ENCODE assay signal across 21 cellular contexts in the genomic region with DNA sequence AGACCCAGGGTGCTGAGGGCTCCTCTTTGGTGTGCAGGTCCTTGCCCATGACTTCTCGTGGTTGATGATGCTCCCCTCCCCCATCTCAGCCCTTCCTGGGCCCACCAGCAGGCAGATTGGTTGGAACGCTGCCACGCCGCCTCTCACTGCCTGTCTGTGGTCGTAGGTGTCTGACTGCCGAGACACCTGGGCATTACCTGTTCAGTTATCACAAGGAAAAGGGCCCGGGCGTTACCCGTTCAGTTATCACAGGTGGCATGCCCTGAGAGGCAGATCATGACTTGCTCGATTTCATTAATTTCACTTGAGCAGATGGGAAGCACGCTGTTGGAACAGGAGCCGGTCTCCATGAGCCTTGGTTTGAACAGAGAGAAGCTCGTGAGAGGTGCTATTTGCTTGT. TPM values are rescaled to one million over a fixed set of nuclear protein-coding genes. Genes with fewer than 3 reads are reported as not detected.
DNase-seq lines count a peak whose midpoint lies in the region; ATAC-seq and TF ChIP-seq lines count a peak whose summit lies in the region.
"Had no signal": no experiment of that assay in that cellular context is flagged by ENCODE, and none has a peak within 500 bp of the region (broad histone marks: within the 10 kb centered on the region; RNA-seq: fewer than 3 reads in every experiment).

No MANE protein-coding gene starts in this region.

- no peaks in the 10 kb centered on the region for H3K79me2 ChIP-seq in neural progenitor cell (ENCODE audit: low read depth)

- H3K27ac ChIP-seq in CD8-positive, alpha-beta T cell (ENCODE audit: low read depth, low read length), result no peak overlapping the region
- H3K27ac ChIP-seq in neural progenitor cell, result no peak overlapping the region
- H3K27ac ChIP-seq: KMS-11, ovary, spleen had no signal

- no peaks in the 10 kb centered on the region for H4K20me1 ChIP-seq in neural progenitor cell (ENCODE audit: low read depth)

- peaks cover 30% of the 10 kb centered on the region for H3K4me1 Mint-ChIP-seq in CD8-positive, alpha-beta T cell (ENCODE audit: low read depth)
- peaks cover 5% of the 10 kb centered on the region for H3K4me1 Mint-ChIP-seq in neural progenitor cell
- peaks cover 21% of the 10 kb centered on the region for H3K4me1 Mint-ChIP-seq in HFFc6 (ENCODE audit: low read depth)

- no peaks in the 10 kb centered on the region for H3K27me3 Mint-ChIP-seq in CD8-positive, alpha-beta T cell (ENCODE audit: low read depth)
- H3K27me3 Mint-ChIP-seq in neural progenitor cell (ENCODE audit: insufficient read depth, low read depth), result peaks cover 7% of the 10 kb centered on the region
- H3K27me3 Mint-ChIP-seq in HFFc6 (ENCODE audit: insufficient read depth), result peaks cover 2% of the 10 kb centered on the region; the same call in 1 of the 2 replicates
- H3K27me3 Mint-ChIP-seq: activated CD4-positive, alpha-beta T cell treated with anti-CD3 and anti-CD28 coated beads for 36 hours had no signal

- H3K4me3 Mint-ChIP-seq in CD8-positive, alpha-beta T cell, result no peak overlapping the region
- H3K4me3 Mint-ChIP-seq in neural progenitor cell (no peak overlapping the region), HFFc6 (no peak overlapping the region)
- H3K4me3 Mint-ChIP-seq: activated CD4-positive, alpha-beta T cell treated with anti-CD3 and anti-CD28 coated beads for 36 hours had no signal

- H3K27ac Mint-ChIP-seq in CD8-positive, alpha-beta T cell, result peak overlapping the region; percentile 84
- H3K27ac Mint-ChIP-seq in neural progenitor cell, result peak overlapping the region; percentile 18
- H3K27ac Mint-ChIP-seq in HFFc6, result no peak overlapping the region; the same call in 1 of the 2 replicates

- peaks cover 33% of the 10 kb centered on the region for H3K36me3 ChIP-seq in CD8-positive, alpha-beta T cell (ENCODE audit: insufficient read depth, low read length)
- H3K36me3 ChIP-seq in neural progenitor cell, result no peaks in the 10 kb centered on the region
- H3K36me3 ChIP-seq: ovary had no signal

- TF ChIP-seq CTCF in CD8-positive, alpha-beta T cell (IDR thresholded peaks at IDR 0.05), result no peak
- no peak for TF ChIP-seq CTCF in neural progenitor cell (IDR thresholded peaks at IDR 0.05)
- TF ChIP-seq CTCF in HFFc6 (IDR thresholded peaks at IDR 0.05), result no peak

- H3K27me3 ChIP-seq in CD8-positive, alpha-beta T cell (ENCODE audit: insufficient read depth, low read length), result no peaks in the 10 kb centered on the region
- H3K27me3 ChIP-seq in neural progenitor cell, result no peaks in the 10 kb centered on the region
- H3K27me3 ChIP-seq: ovary, spleen had no signal

- POLR2A ChIA-PET in CD8-positive, alpha-beta T cell (lab: Charles Lee), result interaction anchor here (0.7 kb wide), 2 partner anchors 25 to 50 kb away, joined by 3 read pairs; no protein-coding TSS in a partner anchor
- POLR2A ChIA-PET in HEK293T (lab: Yijun Ruan, JAX), result no interaction called here

- no peak overlapping the region for H2AFZ ChIP-seq in neural progenitor cell (replicated peaks)

- no peaks in the 10 kb centered on the region for H3K9me3 ChIP-seq in CD8-positive, alpha-beta T cell (ENCODE audit: low read length)
- H3K9me3 ChIP-seq in neural progenitor cell (ENCODE audit: low read depth), result no peaks in the 10 kb centered on the region
- H3K9me3 ChIP-seq: ovary, spleen had no signal

- H3K4me2 ChIP-seq in neural progenitor cell, result no peak overlapping the region
- H3K4me2 ChIP-seq: KMS-11 had no signal

- no peak for DNase-seq in CD8-positive, alpha-beta T cell
- peak; percentile 72 for DNase-seq in NCI-H1694 (lab: John Stamatoyannopoulos, UW)
- DNase-seq in cerebellum (ENCODE audit: low spot score), result peak; percentile 62
- no peak for DNase-seq in neural progenitor cell (ENCODE audit: low spot score)
- no peak for DNase-seq in HEK293T (ENCODE audit: extremely low spot score)
- no peak for DNase-seq in HFFc6
- no peak for DNase-seq in H4 (ENCODE audit: low spot score)
- DNase-seq: activated CD4-positive, alpha-beta T cell treated with anti-CD3 and anti-CD28 coated beads for 36 hours; activated T-cell treated with anti-CD3 and anti-CD28 coated beads, Interleukin-2, amount 50 U/mL, for 1 hour; AML-193; effector CD8-positive, alpha-beta T cell; midbrain; NCI-H1417 treated with DMSO at 0.1 percent for 48 hours; NCI-H526; spleen had no signal

- H3K36me3 Mint-ChIP-seq in CD8-positive, alpha-beta T cell, result peaks cover 85% of the 10 kb centered on the region
- peaks cover 17% of the 10 kb centered on the region for H3K36me3 Mint-ChIP-seq in neural progenitor cell
- H3K36me3 Mint-ChIP-seq in HFFc6 (ENCODE audit: low read depth), result peaks cover 62% of the 10 kb centered on the region

- intact Hi-C loops in CD8-positive, alpha-beta T cell (cut with DNase I, micrococcal nuclease), result no loop called here

- H3K9ac ChIP-seq in neural progenitor cell, result no peak overlapping the region
- H3K9ac ChIP-seq: KMS-11 had no signal

- H3K9me3 Mint-ChIP-seq in CD8-positive, alpha-beta T cell, result no peaks in the 10 kb centered on the region
- no peaks in the 10 kb centered on the region for H3K9me3 Mint-ChIP-seq in neural progenitor cell
- no peaks in the 10 kb centered on the region for H3K9me3 Mint-ChIP-seq in HFFc6

- H3K4me3 ChIP-seq in CD8-positive, alpha-beta T cell (ENCODE audit: low read depth, low read length), result no peak overlapping the region
- no peak overlapping the region for H3K4me3 ChIP-seq in neural progenitor cell
- H3K4me3 ChIP-seq: ovary, spleen had no signal

- H3F3A ChIP-seq in neural progenitor cell (ENCODE audit: low read depth), result peaks cover 4% of the 10 kb centered on the region

- ATAC-seq in CD8-positive, alpha-beta T cell, result no peak
- ATAC-seq in GM19324 (IDR thresholded peaks at IDR 0.05; ENCODE audit: low FRiP score, unreplicated experiment), result no peak
- ATAC-seq: activated CD4-positive, alpha-beta T cell treated with anti-CD3 and anti-CD28 coated beads for 36 hours; HCT116 had no signal

- H3K4me1 ChIP-seq in CD8-positive, alpha-beta T cell (ENCODE audit: insufficient read depth, low read length), result peaks cover 21% of the 10 kb centered on the region
- H3K4me1 ChIP-seq in neural progenitor cell, result peaks cover 9% of the 10 kb centered on the region

- CTCF ChIA-PET in CD8-positive, alpha-beta T cell (lab: Charles Lee), result no interaction called here
- CTCF ChIA-PET in HEK293T (lab: Yijun Ruan, JAX), result no interaction called here

TF ChIP-seq in HEK293T, 16 proteins besides CTCF, POLR2A, EP300 and RAD21:
- TF ChIP-seq SUZ12 (IDR thresholded peaks at IDR 0.05) (no peak), BHLHE40 (IDR thresholded peaks at IDR 0.05; ENCODE audit: borderline replicate concordance) (no peak), FOXM1 (IDR thresholded peaks at IDR 0.05; ENCODE audit: borderline replicate concordance) (no peak), SP1 (IDR thresholded peaks at IDR 0.05) (no peak), LEF1 (IDR thresholded peaks at IDR 0.05; ENCODE audit: borderline replicate concordance) (no peak), ELF4 (IDR thresholded peaks at IDR 0.05) (no peak), ARNT (IDR thresholded peaks at IDR 0.05) (no peak), NFRKB (IDR thresholded peaks at IDR 0.05) (no peak), L3MBTL2 (conservative IDR thresholded peaks at IDR 0.05) (no peak), ZNF384 (IDR thresholded peaks at IDR 0.05) (no peak), HDGF (IDR thresholded peaks at IDR 0.05; ENCODE audit: borderline replicate concordance) (no peak)
- TF ChIP-seq, protein P1, sequence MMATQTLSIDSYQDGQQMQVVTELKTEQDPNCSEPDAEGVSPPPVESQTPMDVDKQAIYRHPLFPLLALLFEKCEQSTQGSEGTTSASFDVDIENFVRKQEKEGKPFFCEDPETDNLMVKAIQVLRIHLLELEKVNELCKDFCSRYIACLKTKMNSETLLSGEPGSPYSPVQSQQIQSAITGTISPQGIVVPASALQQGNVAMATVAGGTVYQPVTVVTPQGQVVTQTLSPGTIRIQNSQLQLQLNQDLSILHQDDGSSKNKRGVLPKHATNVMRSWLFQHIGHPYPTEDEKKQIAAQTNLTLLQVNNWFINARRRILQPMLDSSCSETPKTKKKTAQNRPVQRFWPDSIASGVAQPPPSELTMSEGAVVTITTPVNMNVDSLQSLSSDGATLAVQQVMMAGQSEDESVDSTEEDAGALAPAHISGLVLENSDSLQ (IDR thresholded peaks at IDR 0.05), result no peak

RNA-seq across cellular contexts. Expression of a gene that starts 42.5 kb away (rescaled TPM):
- not detected for total RNA-seq in CD8-positive, alpha-beta T cell
- total RNA-seq in cerebellum, result 0.82 TPM
- not detected in 2 replicates for total RNA-seq in neural progenitor cell (ENCODE audit: low replicate concordance)
- total RNA-seq in HFFc6 (2021; fragmentation: NEBNext Ultra II Directional; extraction: Animal tissue kit (Norgen Biotek cat#: 25700)), result not detected
- total RNA-seq in H4 (2014; rRNA removed; shearing (Covaris generic)), result not detected in 2 replicates
- total RNA-seq: activated CD4-positive, alpha-beta T cell treated with anti-CD3 and anti-CD28 coated beads for 36 hours; Daoy; T-helper 1 cell treated with Interleukin-12 subunit alpha and Interleukin-12 subunit beta and Interleukin-4 antibody, amounts not matched to agents 30 ng/mL and 1 ng/mL, for 36 hours had no signal

Comparison
In these comparisons a context has a peak if more than half of its experiments do, and no peak if none do; other contexts are left out.
1. DNase-seq: peak in NCI-H1694 (single experiment) and cerebellum (single experiment); none in CD8-positive, alpha-beta T cell (0 of 7), neural progenitor cell (single experiment), HEK293T (single experiment), HFFc6 (single experiment) and H4 (single experiment).